Comparison of ENCODE assay signal across 1 cellular context in the genomic region with DNA sequence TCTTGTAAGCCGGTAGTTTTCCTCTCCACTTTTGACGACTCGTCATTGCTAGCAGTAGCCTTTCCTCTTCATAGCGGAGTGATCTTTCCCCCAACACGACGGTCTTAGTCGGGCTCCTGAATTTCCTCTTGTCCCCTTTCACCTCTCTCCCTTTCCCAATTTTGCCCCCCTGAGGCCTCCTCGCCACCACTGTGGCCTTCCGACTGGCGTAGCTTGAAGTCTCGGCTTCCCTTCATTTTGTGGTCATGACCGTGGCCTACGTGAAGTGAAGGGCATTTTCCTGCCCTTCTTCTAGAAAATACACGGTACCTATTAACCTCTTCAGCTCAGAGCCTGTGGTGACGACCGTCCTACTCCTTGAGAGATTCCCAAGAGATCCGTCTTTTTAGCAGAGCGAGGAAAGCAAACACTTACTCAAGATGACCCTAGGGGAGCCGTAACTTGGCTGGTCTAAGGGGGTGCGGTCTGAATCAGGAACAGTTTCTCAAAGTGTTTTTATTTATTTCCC.
TF ChIP-seq lines count a peak whose summit lies in the region.

No MANE protein-coding gene starts in this region.

TF ChIP-seq in HEK293, 187 proteins besides CTCF, POLR2A, EP300 and RAD21 (continued from another document and continues in another):
- TF ChIP-seq ZNF621 (tag by site-specific recombination; IDR thresholded peaks at IDR 0.05) (no peak), ZNF146 (tag by site-specific recombination; IDR thresholded peaks at IDR 0.05) (0 out of 2 replicates have a peak, but pooled peaks have one; percentile 8), ZNF701 (tag by site-specific recombination; IDR thresholded peaks at IDR 0.05) (no peak), ZNF558 (tag by site-specific recombination; IDR thresholded peaks at IDR 0.05) (no peak), SETDB1 (IDR thresholded peaks at IDR 0.05; ENCODE audit: insufficient read length, low read length) (no peak), KLF9 (tag by site-specific recombination; IDR thresholded peaks at IDR 0.05; ENCODE audit: low read depth) (no peak), ZNF48 (tag by site-specific recombination; IDR thresholded peaks at IDR 0.05) (no peak), ZNF155 (tag by site-specific recombination; IDR thresholded peaks at IDR 0.05) (no peak), ZNF561 (tag by site-specific recombination; IDR thresholded peaks at IDR 0.05; ENCODE audit: borderline replicate concordance) (no peak), ZFP41 (tag by site-specific recombination; IDR thresholded peaks at IDR 0.05; ENCODE audit: borderline replicate concordance) (no peak), ZNF394 (tag by site-specific recombination; IDR thresholded peaks at IDR 0.05; ENCODE audit: borderline replicate concordance) (no peak), ZNF624 (tag by site-specific recombination; IDR thresholded peaks at IDR 0.05) (no peak), GLIS1 (tag by site-specific recombination; IDR thresholded peaks at IDR 0.05) (no peak; the same call in 1 of the 2 replicates), ZNF169 (tag by site-specific recombination; IDR thresholded peaks at IDR 0.05) (no peak), ZNF664 (tag by site-specific recombination; IDR thresholded peaks at IDR 0.05) (no peak), SCRT2 (tag by site-specific recombination; IDR thresholded peaks at IDR 0.05) (no peak), ZNF324 (tag by site-specific recombination; IDR thresholded peaks at IDR 0.05) (no peak), ZNF37A (tag by site-specific recombination; IDR thresholded peaks at IDR 0.05) (no peak), ZNF677 (tag by site-specific recombination; IDR thresholded peaks at IDR 0.05) (no peak), ZNF391 (tag by site-specific recombination; IDR thresholded peaks at IDR 0.05; ENCODE audit: borderline replicate concordance, low read depth) (no peak), ZNF830 (tag by site-specific recombination; IDR thresholded peaks at IDR 0.05; ENCODE audit: low read depth) (no peak), ZNF658 (tag by site-specific recombination; IDR thresholded peaks at IDR 0.05) (no peak), ZFHX2 (tag by site-specific recombination; conservative IDR thresholded peaks at IDR 0.05) (no peak), ZNF549 (tag by site-specific recombination; IDR thresholded peaks at IDR 0.05) (no peak), ZNF248 (tag by site-specific recombination; IDR thresholded peaks at IDR 0.05) (no peak), ZNF548 (tag by site-specific recombination; IDR thresholded peaks at IDR 0.05) (no peak), KLF8 (tag by site-specific recombination; IDR thresholded peaks at IDR 0.05) (no peak; the same call in 1 of the 2 replicates), ZBTB21 (tag by site-specific recombination; IDR thresholded peaks at IDR 0.05) (no peak), WT1 (tag by site-specific recombination; IDR thresholded peaks at IDR 0.05) (no peak), OVOL3 (tag by site-specific recombination; IDR thresholded peaks at IDR 0.05) (no peak; the same call in 1 of the 2 replicates), SCRT1 (tag by site-specific recombination; IDR thresholded peaks at IDR 0.05; ENCODE audit: borderline replicate concordance) (no peak), ZNF423 (tag by site-specific recombination; IDR thresholded peaks at IDR 0.05) (no peak), ZNF600 (tag by site-specific recombination; IDR thresholded peaks at IDR 0.05) (peak; percentile 31; the same call in 1 of the 2 replicates), ZSCAN23 (tag by site-specific recombination; IDR thresholded peaks at IDR 0.05) (no peak), ZNF521 (tag by site-specific recombination; IDR thresholded peaks at IDR 0.05) (no peak), ZNF629 (tag by site-specific recombination; IDR thresholded peaks at IDR 0.05) (no peak), ZNF626 (tag by site-specific recombination; IDR thresholded peaks at IDR 0.05) (no peak), ZNF843 (tag by site-specific recombination; IDR thresholded peaks at IDR 0.05) (peak; percentile 14; the same call in 1 of the 2 replicates), ZNF555 (tag by site-specific recombination; conservative IDR thresholded peaks at IDR 0.05) (no peak), ZNF354C (tag by site-specific recombination; IDR thresholded peaks at IDR 0.05; ENCODE audit: borderline replicate concordance, low read depth) (no peak), MZF1 (tag by site-specific recombination; IDR thresholded peaks at IDR 0.05; ENCODE audit: borderline replicate concordance) (no peak), ZNF335 (tag by site-specific recombination; conservative IDR thresholded peaks at IDR 0.05) (peak; percentile 73), ZXDB (tag by site-specific recombination; IDR thresholded peaks at IDR 0.05) (0 out of 2 replicates have a peak, but pooled peaks have one; percentile 5), ZNF791 (tag by site-specific recombination; IDR thresholded peaks at IDR 0.05) (no peak), ZNF239 (tag by site-specific recombination; IDR thresholded peaks at IDR 0.05) (no peak), GLIS2 (tag by site-specific recombination; IDR thresholded peaks at IDR 0.05) (no peak), REPIN1 (tag by site-specific recombination; IDR thresholded peaks at IDR 0.05; ENCODE audit: low read depth) (no peak), GLI2 (tag by site-specific recombination; IDR thresholded peaks at IDR 0.05; ENCODE audit: borderline replicate concordance, low read depth) (no peak), IKZF3 (tag by site-specific recombination; IDR thresholded peaks at IDR 0.05) (peak; percentile 34; the same call in 1 of the 2 replicates), ZNF776 (tag by site-specific recombination; IDR thresholded peaks at IDR 0.05; ENCODE audit: borderline replicate concordance) (no peak), KLF1 (tag by site-specific recombination; IDR thresholded peaks at IDR 0.05) (no peak), ZNF747 (tag by site-specific recombination; IDR thresholded peaks at IDR 0.05) (no peak), HOXC10 (CRISPR knock-in tag; IDR thresholded peaks at IDR 0.05) (no peak), ZBTB1 (tag by site-specific recombination; IDR thresholded peaks at IDR 0.05) (no peak)
- TF ChIP-seq, protein P1, sequence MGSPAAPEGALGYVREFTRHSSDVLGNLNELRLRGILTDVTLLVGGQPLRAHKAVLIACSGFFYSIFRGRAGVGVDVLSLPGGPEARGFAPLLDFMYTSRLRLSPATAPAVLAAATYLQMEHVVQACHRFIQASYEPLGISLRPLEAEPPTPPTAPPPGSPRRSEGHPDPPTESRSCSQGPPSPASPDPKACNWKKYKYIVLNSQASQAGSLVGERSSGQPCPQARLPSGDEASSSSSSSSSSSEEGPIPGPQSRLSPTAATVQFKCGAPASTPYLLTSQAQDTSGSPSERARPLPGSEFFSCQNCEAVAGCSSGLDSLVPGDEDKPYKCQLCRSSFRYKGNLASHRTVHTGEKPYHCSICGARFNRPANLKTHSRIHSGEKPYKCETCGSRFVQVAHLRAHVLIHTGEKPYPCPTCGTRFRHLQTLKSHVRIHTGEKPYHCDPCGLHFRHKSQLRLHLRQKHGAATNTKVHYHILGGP (tag by site-specific recombination; IDR thresholded peaks at IDR 0.05) = no peak
- TF ChIP-seq, protein P2, sequence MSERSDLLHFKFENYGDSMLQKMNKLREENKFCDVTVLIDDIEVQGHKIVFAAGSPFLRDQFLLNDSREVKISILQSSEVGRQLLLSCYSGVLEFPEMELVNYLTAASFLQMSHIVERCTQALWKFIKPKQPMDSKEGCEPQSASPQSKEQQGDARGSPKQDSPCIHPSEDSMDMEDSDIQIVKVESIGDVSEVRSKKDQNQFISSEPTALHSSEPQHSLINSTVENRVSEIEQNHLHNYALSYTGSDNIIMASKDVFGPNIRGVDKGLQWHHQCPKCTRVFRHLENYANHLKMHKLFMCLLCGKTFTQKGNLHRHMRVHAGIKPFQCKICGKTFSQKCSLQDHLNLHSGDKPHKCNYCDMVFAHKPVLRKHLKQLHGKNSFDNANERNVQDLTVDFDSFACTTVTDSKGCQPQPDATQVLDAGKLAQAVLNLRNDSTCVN (tag by site-specific recombination; optimal IDR thresholded peaks at IDR 0.05) = no peak
- TF ChIP-seq, protein P3, sequence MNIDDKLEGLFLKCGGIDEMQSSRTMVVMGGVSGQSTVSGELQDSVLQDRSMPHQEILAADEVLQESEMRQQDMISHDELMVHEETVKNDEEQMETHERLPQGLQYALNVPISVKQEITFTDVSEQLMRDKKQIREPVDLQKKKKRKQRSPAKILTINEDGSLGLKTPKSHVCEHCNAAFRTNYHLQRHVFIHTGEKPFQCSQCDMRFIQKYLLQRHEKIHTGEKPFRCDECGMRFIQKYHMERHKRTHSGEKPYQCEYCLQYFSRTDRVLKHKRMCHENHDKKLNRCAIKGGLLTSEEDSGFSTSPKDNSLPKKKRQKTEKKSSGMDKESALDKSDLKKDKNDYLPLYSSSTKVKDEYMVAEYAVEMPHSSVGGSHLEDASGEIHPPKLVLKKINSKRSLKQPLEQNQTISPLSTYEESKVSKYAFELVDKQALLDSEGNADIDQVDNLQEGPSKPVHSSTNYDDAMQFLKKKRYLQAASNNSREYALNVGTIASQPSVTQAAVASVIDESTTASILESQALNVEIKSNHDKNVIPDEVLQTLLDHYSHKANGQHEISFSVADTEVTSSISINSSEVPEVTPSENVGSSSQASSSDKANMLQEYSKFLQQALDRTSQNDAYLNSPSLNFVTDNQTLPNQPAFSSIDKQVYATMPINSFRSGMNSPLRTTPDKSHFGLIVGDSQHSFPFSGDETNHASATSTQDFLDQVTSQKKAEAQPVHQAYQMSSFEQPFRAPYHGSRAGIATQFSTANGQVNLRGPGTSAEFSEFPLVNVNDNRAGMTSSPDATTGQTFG (tag by site-specific recombination; IDR thresholded peaks at IDR 0.05; ENCODE audit: borderline replicate concordance) = no peak
- TF ChIP-seq, protein P4, sequence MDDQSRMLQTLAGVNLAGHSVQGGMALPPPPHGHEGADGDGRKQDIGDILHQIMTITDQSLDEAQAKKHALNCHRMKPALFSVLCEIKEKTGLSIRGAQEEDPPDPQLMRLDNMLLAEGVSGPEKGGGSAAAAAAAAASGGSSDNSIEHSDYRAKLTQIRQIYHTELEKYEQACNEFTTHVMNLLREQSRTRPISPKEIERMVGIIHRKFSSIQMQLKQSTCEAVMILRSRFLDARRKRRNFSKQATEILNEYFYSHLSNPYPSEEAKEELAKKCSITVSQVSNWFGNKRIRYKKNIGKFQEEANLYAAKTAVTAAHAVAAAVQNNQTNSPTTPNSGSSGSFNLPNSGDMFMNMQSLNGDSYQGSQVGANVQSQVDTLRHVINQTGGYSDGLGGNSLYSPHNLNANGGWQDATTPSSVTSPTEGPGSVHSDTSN (CRISPR knock-in tag; IDR thresholded peaks at IDR 0.05) = no peak
- TF ChIP-seq, protein P5, sequence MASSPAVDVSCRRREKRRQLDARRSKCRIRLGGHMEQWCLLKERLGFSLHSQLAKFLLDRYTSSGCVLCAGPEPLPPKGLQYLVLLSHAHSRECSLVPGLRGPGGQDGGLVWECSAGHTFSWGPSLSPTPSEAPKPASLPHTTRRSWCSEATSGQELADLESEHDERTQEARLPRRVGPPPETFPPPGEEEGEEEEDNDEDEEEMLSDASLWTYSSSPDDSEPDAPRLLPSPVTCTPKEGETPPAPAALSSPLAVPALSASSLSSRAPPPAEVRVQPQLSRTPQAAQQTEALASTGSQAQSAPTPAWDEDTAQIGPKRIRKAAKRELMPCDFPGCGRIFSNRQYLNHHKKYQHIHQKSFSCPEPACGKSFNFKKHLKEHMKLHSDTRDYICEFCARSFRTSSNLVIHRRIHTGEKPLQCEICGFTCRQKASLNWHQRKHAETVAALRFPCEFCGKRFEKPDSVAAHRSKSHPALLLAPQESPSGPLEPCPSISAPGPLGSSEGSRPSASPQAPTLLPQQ (tag by site-specific recombination; IDR thresholded peaks at IDR 0.05) = no peak
- TF ChIP-seq, protein P6, sequence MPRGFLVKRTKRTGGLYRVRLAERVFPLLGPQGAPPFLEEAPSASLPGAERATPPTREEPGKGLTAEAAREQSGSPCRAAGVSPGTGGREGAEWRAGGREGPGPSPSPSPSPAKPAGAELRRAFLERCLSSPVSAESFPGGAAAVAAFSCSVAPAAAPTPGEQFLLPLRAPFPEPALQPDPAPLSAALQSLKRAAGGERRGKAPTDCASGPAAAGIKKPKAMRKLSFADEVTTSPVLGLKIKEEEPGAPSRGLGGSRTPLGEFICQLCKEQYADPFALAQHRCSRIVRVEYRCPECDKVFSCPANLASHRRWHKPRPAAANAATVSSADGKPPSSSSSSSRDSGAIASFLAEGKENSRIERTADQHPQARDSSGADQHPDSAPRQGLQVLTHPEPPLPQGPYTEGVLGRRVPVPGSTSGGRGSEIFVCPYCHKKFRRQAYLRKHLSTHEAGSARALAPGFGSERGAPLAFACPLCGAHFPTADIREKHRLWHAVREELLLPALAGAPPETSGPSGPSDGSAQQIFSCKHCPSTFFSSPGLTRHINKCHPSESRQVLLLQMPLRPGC (tag by site-specific recombination; IDR thresholded peaks at IDR 0.05) = no peak
- TF ChIP-seq, protein P7, sequence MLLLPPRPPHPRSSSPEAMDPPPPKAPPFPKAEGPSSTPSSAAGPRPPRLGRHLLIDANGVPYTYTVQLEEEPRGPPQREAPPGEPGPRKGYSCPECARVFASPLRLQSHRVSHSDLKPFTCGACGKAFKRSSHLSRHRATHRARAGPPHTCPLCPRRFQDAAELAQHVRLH (tag by site-specific recombination; IDR thresholded peaks at IDR 0.05) = no peak
- TF ChIP-seq, protein P8, sequence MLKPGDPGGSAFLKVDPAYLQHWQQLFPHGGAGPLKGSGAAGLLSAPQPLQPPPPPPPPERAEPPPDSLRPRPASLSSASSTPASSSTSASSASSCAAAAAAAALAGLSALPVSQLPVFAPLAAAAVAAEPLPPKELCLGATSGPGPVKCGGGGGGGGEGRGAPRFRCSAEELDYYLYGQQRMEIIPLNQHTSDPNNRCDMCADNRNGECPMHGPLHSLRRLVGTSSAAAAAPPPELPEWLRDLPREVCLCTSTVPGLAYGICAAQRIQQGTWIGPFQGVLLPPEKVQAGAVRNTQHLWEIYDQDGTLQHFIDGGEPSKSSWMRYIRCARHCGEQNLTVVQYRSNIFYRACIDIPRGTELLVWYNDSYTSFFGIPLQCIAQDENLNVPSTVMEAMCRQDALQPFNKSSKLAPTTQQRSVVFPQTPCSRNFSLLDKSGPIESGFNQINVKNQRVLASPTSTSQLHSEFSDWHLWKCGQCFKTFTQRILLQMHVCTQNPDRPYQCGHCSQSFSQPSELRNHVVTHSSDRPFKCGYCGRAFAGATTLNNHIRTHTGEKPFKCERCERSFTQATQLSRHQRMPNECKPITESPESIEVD (tag by site-specific recombination; IDR thresholded peaks at IDR 0.05) = no peak
- TF ChIP-seq, protein P9, sequence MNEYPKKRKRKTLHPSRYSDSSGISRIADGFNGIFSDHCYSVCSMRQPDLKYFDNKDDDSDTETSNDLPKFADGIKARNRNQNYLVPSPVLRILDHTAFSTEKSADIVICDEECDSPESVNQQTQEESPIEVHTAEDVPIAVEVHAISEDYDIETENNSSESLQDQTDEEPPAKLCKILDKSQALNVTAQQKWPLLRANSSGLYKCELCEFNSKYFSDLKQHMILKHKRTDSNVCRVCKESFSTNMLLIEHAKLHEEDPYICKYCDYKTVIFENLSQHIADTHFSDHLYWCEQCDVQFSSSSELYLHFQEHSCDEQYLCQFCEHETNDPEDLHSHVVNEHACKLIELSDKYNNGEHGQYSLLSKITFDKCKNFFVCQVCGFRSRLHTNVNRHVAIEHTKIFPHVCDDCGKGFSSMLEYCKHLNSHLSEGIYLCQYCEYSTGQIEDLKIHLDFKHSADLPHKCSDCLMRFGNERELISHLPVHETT (tag by site-specific recombination; IDR thresholded peaks at IDR 0.05) = no peak
